ENCODE assay signal across 12 cellular contexts in genomic region chr9:70262948-70263347, GRCh38. TPM values are rescaled to one million over a fixed set of nuclear protein-coding genes. Genes with fewer than 3 reads are reported as not detected.
DNase-seq lines count a peak whose midpoint lies in the region; ATAC-seq and TF ChIP-seq lines count a peak whose summit lies in the region.
"Had no signal": no experiment of that assay in that cellular context is flagged by ENCODE, and none has a peak within 500 bp of the region (broad histone marks: within the 10 kb centered on the region; RNA-seq: fewer than 3 reads in every experiment).

No MANE protein-coding gene starts in this region.

- peaks cover 0 to 61% (median 41%) of the 10 kb centered on the region in 12 donors for H3K4me1 ChIP-seq in heart left ventricle
- H3K4me1 ChIP-seq in CD8-positive, alpha-beta T cell (ENCODE audit: insufficient read depth, low read length), result peaks cover 45% of the 10 kb centered on the region

- CTCF ChIA-PET in CD8-positive, alpha-beta T cell (lab: Charles Lee), result no interaction called here

- 74 to 79% (median 77%) methylated on average over 6 of the region's 6 CpGs for WGBS in heart left ventricle, 4 donors

- H3K27me3 Mint-ChIP-seq in activated T-helper 2 cell treated with anti-CD3 and anti-CD28 coated beads, Interferon-gamma antibody, Interleukin-2, Interleukin-4, amounts not matched to agents 10 μg/mL and 5 μg/mL and 100 μg/mL, durations not matched to agents 14 hours and 24 hours and 36 hours (ENCODE audit: low read depth), result no peaks in the 10 kb centered on the region
- no peaks in the 10 kb centered on the region for H3K27me3 Mint-ChIP-seq in stimulated activated memory B cell treated with anti-CD40 and anti-IgM and Interleukin-4, amounts not matched to agents 10 μg/mL and 1 μg/mL and 100 μg/mL, for 72 hours
- no peaks in the 10 kb centered on the region for H3K27me3 Mint-ChIP-seq in CD8-positive, alpha-beta T cell (ENCODE audit: low read depth)

- intact Hi-C loops in heart left ventricle (cut with DNase I), result loop anchor here in 3 of 10 donors (5.0 to 10.0 kb wide), 3 partner anchors 152 to 508 kb away; partner anchors contain the start of gene KLF9 (in 2 of the 3)
- intact Hi-C loops in left cardiac atrium (cut with DNase I), result no loop called here
- intact Hi-C loops in activated T-helper 2 cell treated with anti-CD3 and anti-CD28 coated beads, Interferon-gamma antibody, Interleukin-2, Interleukin-4, amounts not matched to agents 10 μg/mL and 5 μg/mL and 100 μg/mL, durations not matched to agents 14 hours and 24 hours and 36 hours (cut with micrococcal nuclease), result loop anchor here (5.0 kb wide), 1 partner anchor 34 kb away; no protein-coding TSS in a partner anchor
- intact Hi-C loops in CD8-positive, alpha-beta T cell (cut with DNase I, micrococcal nuclease), result loop anchor here in 1 of 2 experiments (10.0 kb wide), 1 partner anchor 222 kb away; no protein-coding TSS in a partner anchor

- no peaks in the 10 kb centered on the region for H3K9me3 ChIP-seq in heart left ventricle
- no peaks in the 10 kb centered on the region for H3K9me3 ChIP-seq in CD8-positive, alpha-beta T cell (ENCODE audit: low read length)

- peaks cover 0 to 58% (median 41%) of the 10 kb centered on the region in 9 donors for H3K36me3 ChIP-seq in heart left ventricle
- peaks cover 10% of the 10 kb centered on the region for H3K36me3 ChIP-seq in CD8-positive, alpha-beta T cell (ENCODE audit: insufficient read depth, low read length)

- no peaks in the 10 kb centered on the region for H3K27me3 ChIP-seq in heart left ventricle
- H3K27me3 ChIP-seq in CD8-positive, alpha-beta T cell (ENCODE audit: insufficient read depth, low read length), result no peaks in the 10 kb centered on the region

- peaks cover 43% of the 10 kb centered on the region for H3K4me1 Mint-ChIP-seq in activated T-helper 2 cell treated with anti-CD3 and anti-CD28 coated beads, Interferon-gamma antibody, Interleukin-2, Interleukin-4, amounts not matched to agents 10 μg/mL and 5 μg/mL and 100 μg/mL, durations not matched to agents 14 hours and 24 hours and 36 hours (ENCODE audit: low read depth)
- peaks cover 61% of the 10 kb centered on the region for H3K4me1 Mint-ChIP-seq in stimulated activated memory B cell treated with anti-CD40 and anti-IgM and Interleukin-4, amounts not matched to agents 10 μg/mL and 1 μg/mL and 100 μg/mL, for 72 hours
- H3K4me1 Mint-ChIP-seq in CD8-positive, alpha-beta T cell (ENCODE audit: low read depth), result peaks cover 73% of the 10 kb centered on the region

- H3K4me3 ChIP-seq in heart left ventricle (no peak overlapping the region), fibroblast of villous mesenchyme (ENCODE audit: low read depth, low read length) (peak overlapping the region; percentile 10)
- H3K4me3 ChIP-seq in CD8-positive, alpha-beta T cell (ENCODE audit: low read depth, low read length), result no peak overlapping the region

- peaks cover 70% of the 10 kb centered on the region for H3K36me3 Mint-ChIP-seq in activated T-helper 2 cell treated with anti-CD3 and anti-CD28 coated beads, Interferon-gamma antibody, Interleukin-2, Interleukin-4, amounts not matched to agents 10 μg/mL and 5 μg/mL and 100 μg/mL, durations not matched to agents 14 hours and 24 hours and 36 hours (ENCODE audit: low read depth)
- peaks cover 57% of the 10 kb centered on the region for H3K36me3 Mint-ChIP-seq in stimulated activated memory B cell treated with anti-CD40 and anti-IgM and Interleukin-4, amounts not matched to agents 10 μg/mL and 1 μg/mL and 100 μg/mL, for 72 hours
- peaks cover 57% of the 10 kb centered on the region for H3K36me3 Mint-ChIP-seq in CD8-positive, alpha-beta T cell

- no peak for ATAC-seq in heart left ventricle
- ATAC-seq in left cardiac atrium, result no peak
- ATAC-seq in stimulated activated memory B cell treated with anti-CD40 and anti-IgM and Interleukin-4, amounts not matched to agents 10 μg/mL and 1 μg/mL and 100 μg/mL, for 72 hours, result no peak
- ATAC-seq in CD8-positive, alpha-beta T cell, result no peak
- ATAC-seq in GM21526 (IDR thresholded peaks at IDR 0.05; ENCODE audit: low FRiP score, unreplicated experiment), result no peak

- no peak for TF ChIP-seq POLR2A in heart left ventricle (IDR thresholded peaks at IDR 0.05)

- no peak overlapping the region for H3K4me3 Mint-ChIP-seq in activated T-helper 2 cell treated with anti-CD3 and anti-CD28 coated beads, Interferon-gamma antibody, Interleukin-2, Interleukin-4, amounts not matched to agents 10 μg/mL and 5 μg/mL and 100 μg/mL, durations not matched to agents 14 hours and 24 hours and 36 hours (ENCODE audit: low read depth)
- H3K4me3 Mint-ChIP-seq in stimulated activated memory B cell treated with anti-CD40 and anti-IgM and Interleukin-4, amounts not matched to agents 10 μg/mL and 1 μg/mL and 100 μg/mL, for 72 hours, result peak overlapping the region; percentile 89
- no peak overlapping the region for H3K4me3 Mint-ChIP-seq in CD8-positive, alpha-beta T cell

- peak overlapping the region; percentile 53 for H3K27ac Mint-ChIP-seq in activated T-helper 2 cell treated with anti-CD3 and anti-CD28 coated beads, Interferon-gamma antibody, Interleukin-2, Interleukin-4, amounts not matched to agents 10 μg/mL and 5 μg/mL and 100 μg/mL, durations not matched to agents 14 hours and 24 hours and 36 hours
- H3K27ac Mint-ChIP-seq in stimulated activated memory B cell treated with anti-CD40 and anti-IgM and Interleukin-4, amounts not matched to agents 10 μg/mL and 1 μg/mL and 100 μg/mL, for 72 hours, result peak overlapping the region; percentile 92
- H3K27ac Mint-ChIP-seq in CD8-positive, alpha-beta T cell, result no peak overlapping the region

- no peak for TF ChIP-seq CTCF in heart left ventricle (IDR thresholded peaks at IDR 0.05)
- TF ChIP-seq CTCF in fibroblast of villous mesenchyme (IDR thresholded peaks at IDR 0.05; ENCODE audit: insufficient read depth, low read depth, low read length), result no peak
- no peak for TF ChIP-seq CTCF in CD8-positive, alpha-beta T cell (IDR thresholded peaks at IDR 0.05)

- no peaks in the 10 kb centered on the region for H3K9me3 Mint-ChIP-seq in activated T-helper 2 cell treated with anti-CD3 and anti-CD28 coated beads, Interferon-gamma antibody, Interleukin-2, Interleukin-4, amounts not matched to agents 10 μg/mL and 5 μg/mL and 100 μg/mL, durations not matched to agents 14 hours and 24 hours and 36 hours
- H3K9me3 Mint-ChIP-seq in stimulated activated memory B cell treated with anti-CD40 and anti-IgM and Interleukin-4, amounts not matched to agents 10 μg/mL and 1 μg/mL and 100 μg/mL, for 72 hours, result peaks cover 3% of the 10 kb centered on the region
- no peaks in the 10 kb centered on the region for H3K9me3 Mint-ChIP-seq in CD8-positive, alpha-beta T cell

- POLR2A ChIA-PET in CD8-positive, alpha-beta T cell (lab: Charles Lee), result no interaction called here

- H3K27ac ChIP-seq in heart left ventricle, result peak overlapping the region in 10 of 12 donors; percentile 10 to 60 (median 46)
- no peak overlapping the region for H3K27ac ChIP-seq in CD8-positive, alpha-beta T cell (ENCODE audit: low read depth, low read length)
- H3K27ac ChIP-seq: WERI-Rb-1 had no signal

- DNase-seq in heart left ventricle (no peak), left cardiac atrium (no peak), fibroblast of villous mesenchyme (ENCODE audit: low read depth) (peak; percentile 63)
- no peak for DNase-seq in activated T-helper 2 cell treated with anti-CD3 and anti-CD28 coated beads, Interferon-gamma antibody, Interleukin-2, Interleukin-4, amounts not matched to agents 10 μg/mL and 5 μg/mL and 100 μg/mL, durations not matched to agents 14 hours and 24 hours and 36 hours (ENCODE audit: low spot score)
- DNase-seq in CD8-positive, alpha-beta T cell, result no peak
- DNase-seq in NK-92 treated with Interleukin-12 subunit alpha and Interleukin-12 subunit beta, amount 100 ng/mL, for 24 hours (lab: John Stamatoyannopoulos, UW), result no peak
- DNase-seq: activated T-cell treated with anti-CD3 and anti-CD28 coated beads, Interleukin-2, amount 50 U/mL, for 48 hours; mesendoderm; NCI-H2029; WERI-Rb-1 had no signal

RNA-seq across cellular contexts. Expression of gene SMC5, which starts 4.2 kb away (rescaled TPM):
- total RNA-seq in heart left ventricle (10 to 100 TPM in 7 of 9 donors, 1 to 10 TPM in 2; 8.4 to 14.6 (median 11.4) TPM), left cardiac atrium (10 to 100 TPM; 12.3 to 21.0 TPM), fibroblast of villous mesenchyme (32.9 and 39.3 TPM in 2 replicates)
- polyA plus RNA-seq in heart left ventricle, result 10 to 100 TPM in 1 of 2 donors, 1 to 10 TPM in 1; 6.8 to 11.0 TPM
- 45.3 and 51.0 TPM in 2 replicates for total RNA-seq in activated T-helper 2 cell treated with anti-CD3 and anti-CD28 coated beads, Interferon-gamma antibody, Interleukin-2, Interleukin-4, amounts not matched to agents 10 μg/mL and 5 μg/mL and 100 μg/mL, durations not matched to agents 14 hours and 24 hours and 36 hours
- total RNA-seq in CD8-positive, alpha-beta T cell, result 10 to 100 TPM; 28.6 to 32.0 TPM
